In genomic region chr9:107749787-107750444, GRCh38 we compare ENCODE assay signal across 1 cellular context.
TF ChIP-seq lines count a peak whose summit lies in the region.

No MANE protein-coding gene starts in this region.

TF ChIP-seq in HCT116, 20 proteins besides CTCF, POLR2A, EP300 and RAD21 (continued from another document):
- TF ChIP-seq REST (IDR thresholded peaks at IDR 0.05; ENCODE audit: low read depth) (no peak), CEBPB (IDR thresholded peaks at IDR 0.05; ENCODE audit: low read depth) (no peak), EZH2phosphoT487 (IDR thresholded peaks at IDR 0.05; ENCODE audit: borderline replicate concordance) (no peak), ZBTB33 (IDR thresholded peaks at IDR 0.05; ENCODE audit: extremely low read depth, insufficient replicate concordance, low read length) (no peak), SIN3A (IDR thresholded peaks at IDR 0.05; ENCODE audit: low read depth) (no peak), ATF3 (IDR thresholded peaks at IDR 0.05) (no peak), FOSL1 (IDR thresholded peaks at IDR 0.05; ENCODE audit: low read depth) (no peak), JUND (IDR thresholded peaks at IDR 0.05) (no peak), TCF7L2 (IDR thresholded peaks at IDR 0.05; ENCODE audit: borderline replicate concordance, extremely low read depth, insufficient read depth, insufficient read length) (peak; percentile 52), SRF (IDR thresholded peaks at IDR 0.05; ENCODE audit: low read depth) (no peak), ZNF274 (IDR thresholded peaks at IDR 0.05; ENCODE audit: low read depth, low read length) (no peak)
